8 cellular contexts compared by ENCODE assay signal in genomic region chr16:55035037-55035436, GRCh38.
DNase-seq lines count a peak whose midpoint lies in the region; ATAC-seq and TF ChIP-seq lines count a peak whose summit lies in the region.

No MANE protein-coding gene starts in this region.

- 32 to 33% methylated on average over 7 of the region's 7 CpGs for WGBS in heart right ventricle, 2 donors

- intact Hi-C loops in heart right ventricle (cut with DNase I) = no loop called here

- H3K9me3 ChIP-seq in RWPE2 (ENCODE audit: severe bottlenecking) = no peaks in the 10 kb centered on the region
- peaks cover 0 to 2% (median 0%) of the 10 kb centered on the region in 11 donors for H3K9me3 ChIP-seq in heart right ventricle

- H3K4me3 ChIP-seq in BJ (ENCODE audit: low read depth, low read length) (no peak overlapping the region), RWPE2 (ENCODE audit: severe bottlenecking) (no peak overlapping the region), heart right ventricle (no peak overlapping the region)

- TF ChIP-seq CTCF in BJ (IDR thresholded peaks at IDR 0.05; ENCODE audit: insufficient read depth, low read depth, low read length) (peak; percentile 25), GM20000 (IDR thresholded peaks at IDR 0.05; ENCODE audit: extremely low read depth, missing control alignments) (peak; percentile 40), RWPE2 (IDR thresholded peaks at IDR 0.05; ENCODE audit: poor library complexity, severe bottlenecking) (peak; percentile 45), heart right ventricle (IDR thresholded peaks at IDR 0.05) (peak in 8 of 9 donors; percentile 15 to 51 (median 48))

- H3K27me3 ChIP-seq in BJ (ENCODE audit: control insufficient read depth, insufficient read depth, low read length) = no peaks in the 10 kb centered on the region
- H3K27me3 ChIP-seq in RWPE2 (ENCODE audit: insufficient read depth, poor library complexity, severe bottlenecking) = no peaks in the 10 kb centered on the region
- peaks cover 0 to 5% (median 0%) of the 10 kb centered on the region in 7 donors for H3K27me3 ChIP-seq in heart right ventricle

- H3K36me3 ChIP-seq in BJ (ENCODE audit: control insufficient read depth, insufficient read depth, low read length) (no peaks in the 10 kb centered on the region), RWPE2 (ENCODE audit: low read depth) (no peaks in the 10 kb centered on the region), heart right ventricle (no peaks in the 10 kb centered on the region)

- CTCF ChIA-PET in BJ (lab: Yijun Ruan, JAX) = interaction anchor here (1.2 to 1.4 kb wide), 3 partner anchors 13 to 19 kb away, joined by 3 to 6 read pairs (median 5); no protein-coding TSS in a partner anchor

- no peak for ATAC-seq in RWPE2 (ENCODE audit: low read depth)
- no peak for ATAC-seq in heart right ventricle
- no peak for ATAC-seq in GM18511 (IDR thresholded peaks at IDR 0.05; ENCODE audit: unreplicated experiment)

- H3K4me1 ChIP-seq in RWPE2 (ENCODE audit: insufficient read depth, poor library complexity, severe bottlenecking) (peaks cover 11% of the 10 kb centered on the region), heart right ventricle (no peaks in the 10 kb centered on the region)

- DNase-seq in BJ (ENCODE audit: low read depth) (no peak), GM20000 (ENCODE audit: low spot score) (peak; percentile 48), RWPE2 (ENCODE audit: low spot score) (no peak), heart right ventricle (peak in 1 of 2 donors; percentile 37), DMS79 treated with DMSO at 0.1 percent for 48 hours (lab: John Stamatoyannopoulos, UW) (no peak), SHP77 treated with DMSO at 0.1 percent for 48 hours (lab: John Stamatoyannopoulos, UW) (no peak), NCI-H146 treated with DMSO at 0.1 percent for 48 hours (lab: John Stamatoyannopoulos, UW; ENCODE audit: unreplicated experiment) (no peak)

- no peak overlapping the region for H3K27ac ChIP-seq in RWPE2 (ENCODE audit: poor library complexity, severe bottlenecking)
- H3K27ac ChIP-seq in heart right ventricle = no peak overlapping the region

- POLR2A ChIA-PET in BJ (lab: Charles Lee) = no interaction called here
